Comparison of ENCODE assay signal across 1 cellular context in genomic region chr10:109647627-109648026, GRCh38.
TF ChIP-seq lines count a peak whose summit lies in the region.

No MANE protein-coding gene starts in this region.

TF ChIP-seq in SK-N-SH treated with all-trans-retinoic acid at 6 μM for 48 hours, 23 proteins besides CTCF, POLR2A, EP300 and RAD21 (continued from another document):
- TF ChIP-seq CREB5 (CRISPR knock-in tag; IDR thresholded peaks at IDR 0.05; ENCODE audit: low read depth) (no peak), ZC3H10 (CRISPR knock-in tag; IDR thresholded peaks at IDR 0.05) (no peak)
